Comparison of ENCODE assay signal across 9 cellular contexts in the genomic region with DNA sequence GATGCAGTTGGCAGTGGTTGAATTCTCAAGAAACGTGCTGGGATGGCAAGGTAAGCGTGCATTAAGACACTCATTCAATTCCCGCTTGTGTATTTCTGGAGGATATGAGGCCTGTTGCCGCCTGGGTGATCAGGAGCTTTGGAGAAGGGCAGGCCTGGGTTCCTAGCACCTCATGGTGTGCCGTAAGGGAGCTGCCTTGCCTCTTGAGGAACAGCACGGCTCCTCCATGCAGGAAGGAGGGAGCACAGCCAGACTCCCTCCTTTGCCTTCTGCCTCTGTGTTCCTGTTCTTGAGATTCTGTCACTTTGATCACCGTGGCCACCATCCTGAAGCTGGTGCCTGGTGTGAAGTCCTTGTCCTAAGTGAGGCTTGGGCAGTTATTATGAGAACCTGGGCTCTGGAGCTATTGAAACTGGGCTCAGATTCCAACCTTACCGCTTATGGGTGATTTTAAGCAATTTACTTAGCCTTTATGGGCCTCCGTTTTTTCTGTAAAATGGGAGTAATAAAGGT. TPM values are rescaled to one million over a fixed set of nuclear protein-coding genes. Genes with fewer than 3 reads are reported as not detected.
DNase-seq lines count a peak whose midpoint lies in the region; ATAC-seq lines count a peak whose summit lies in the region.
"Had no signal": no experiment of that assay in that cellular context is flagged by ENCODE, and none has a peak within 500 bp of the region (broad histone marks: within the 10 kb centered on the region; RNA-seq: fewer than 3 reads in every experiment).

No MANE protein-coding gene starts in this region.

- peak overlapping the region; percentile 30 for H3K4me3 Mint-ChIP-seq in activated T-helper 17 cell treated with anti-CD3 and anti-CD28 coated beads, Interleukin-2, amount 50 U/mL, for 72 hours
- H3K4me3 Mint-ChIP-seq in memory B cell: no peak overlapping the region
- H3K4me3 Mint-ChIP-seq in stimulated activated memory B cell treated with anti-CD40 and anti-IgM and Interleukin-4, amounts not matched to agents 10 μg/mL and 1 μg/mL and 100 μg/mL, for 72 hours: no peak overlapping the region
- H3K4me3 Mint-ChIP-seq: neural crest cell had no signal

- H3K27ac Mint-ChIP-seq in activated T-helper 17 cell treated with anti-CD3 and anti-CD28 coated beads, Interleukin-2, amount 50 U/mL, for 72 hours: peak overlapping the region; percentile 80
- peak overlapping the region; percentile 36 for H3K27ac Mint-ChIP-seq in memory B cell
- no peak overlapping the region for H3K27ac Mint-ChIP-seq in stimulated activated memory B cell treated with anti-CD40 and anti-IgM and Interleukin-4, amounts not matched to agents 10 μg/mL and 1 μg/mL and 100 μg/mL, for 72 hours

- DNase-seq in ACHN (peak; percentile 10), memory B cell (ENCODE audit: low spot score in 2 of 2) (no peak), cortex of kidney (lab: John Stamatoyannopoulos, UW) (no peak), HPDE6-E6E7 (ENCODE audit: extremely low spot score) (no peak)

- peak; percentile 6 for ATAC-seq in GM18907 (IDR thresholded peaks at IDR 0.05; ENCODE audit: unreplicated experiment)
- ATAC-seq in activated T-helper 17 cell treated with anti-CD3 and anti-CD28 coated beads, Interleukin-2, amount 50 U/mL, for 72 hours (replicated peaks): no peak
- no peak for ATAC-seq in memory B cell (ENCODE audit: low read depth)
- no peak for ATAC-seq in GM19455 (IDR thresholded peaks at IDR 0.05; ENCODE audit: unreplicated experiment)
- no peak for ATAC-seq in stimulated activated memory B cell treated with anti-CD40 and anti-IgM and Interleukin-4, amounts not matched to agents 10 μg/mL and 1 μg/mL and 100 μg/mL, for 72 hours

- no peaks in the 10 kb centered on the region for H3K9me3 Mint-ChIP-seq in activated T-helper 17 cell treated with anti-CD3 and anti-CD28 coated beads, Interleukin-2, amount 50 U/mL, for 72 hours
- H3K9me3 Mint-ChIP-seq in memory B cell: no peaks in the 10 kb centered on the region
- H3K9me3 Mint-ChIP-seq in stimulated activated memory B cell treated with anti-CD40 and anti-IgM and Interleukin-4, amounts not matched to agents 10 μg/mL and 1 μg/mL and 100 μg/mL, for 72 hours: no peaks in the 10 kb centered on the region
- H3K9me3 Mint-ChIP-seq: neural crest cell had no signal

- peaks cover 100% of the 10 kb centered on the region for H3K36me3 Mint-ChIP-seq in activated T-helper 17 cell treated with anti-CD3 and anti-CD28 coated beads, Interleukin-2, amount 50 U/mL, for 72 hours (ENCODE audit: low read depth)
- peaks cover 30% of the 10 kb centered on the region for H3K36me3 Mint-ChIP-seq in memory B cell
- peaks cover 81% of the 10 kb centered on the region for H3K36me3 Mint-ChIP-seq in stimulated activated memory B cell treated with anti-CD40 and anti-IgM and Interleukin-4, amounts not matched to agents 10 μg/mL and 1 μg/mL and 100 μg/mL, for 72 hours

- H3K4me1 Mint-ChIP-seq in activated T-helper 17 cell treated with anti-CD3 and anti-CD28 coated beads, Interleukin-2, amount 50 U/mL, for 72 hours: peaks cover 21% of the 10 kb centered on the region
- H3K4me1 Mint-ChIP-seq in memory B cell: peaks cover 11% of the 10 kb centered on the region
- H3K4me1 Mint-ChIP-seq in stimulated activated memory B cell treated with anti-CD40 and anti-IgM and Interleukin-4, amounts not matched to agents 10 μg/mL and 1 μg/mL and 100 μg/mL, for 72 hours: peaks cover 21% of the 10 kb centered on the region
- H3K4me1 Mint-ChIP-seq: neural crest cell had no signal

- in situ Hi-C loops in ACHN (cut with HindIII; ENCODE audit: low pct_ligation_motif_present, low pct_unique_long_range_greater_than_20kb, low sequenced_read_pairs): no loop called here

- H3K27me3 Mint-ChIP-seq in activated T-helper 17 cell treated with anti-CD3 and anti-CD28 coated beads, Interleukin-2, amount 50 U/mL, for 72 hours: no peaks in the 10 kb centered on the region
- H3K27me3 Mint-ChIP-seq in memory B cell: no peaks in the 10 kb centered on the region
- no peaks in the 10 kb centered on the region for H3K27me3 Mint-ChIP-seq in stimulated activated memory B cell treated with anti-CD40 and anti-IgM and Interleukin-4, amounts not matched to agents 10 μg/mL and 1 μg/mL and 100 μg/mL, for 72 hours

RNA-seq across cellular contexts. Expression of a gene that starts 18.3 kb away (rescaled TPM):
- total RNA-seq in activated T-helper 17 cell treated with anti-CD3 and anti-CD28 coated beads, Interleukin-2, amount 50 U/mL, for 72 hours: under 1 TPM; 0.13 to 0.32 TPM

RNA-seq across cellular contexts. Expression of a gene that starts 23.7 kb away (rescaled TPM):
- 100 to 1,000 TPM in 1 of 2 donors, 10 to 100 TPM in 1; 46.3 to 102 TPM for total RNA-seq in activated T-helper 17 cell treated with anti-CD3 and anti-CD28 coated beads, Interleukin-2, amount 50 U/mL, for 72 hours
